In the genomic region with DNA sequence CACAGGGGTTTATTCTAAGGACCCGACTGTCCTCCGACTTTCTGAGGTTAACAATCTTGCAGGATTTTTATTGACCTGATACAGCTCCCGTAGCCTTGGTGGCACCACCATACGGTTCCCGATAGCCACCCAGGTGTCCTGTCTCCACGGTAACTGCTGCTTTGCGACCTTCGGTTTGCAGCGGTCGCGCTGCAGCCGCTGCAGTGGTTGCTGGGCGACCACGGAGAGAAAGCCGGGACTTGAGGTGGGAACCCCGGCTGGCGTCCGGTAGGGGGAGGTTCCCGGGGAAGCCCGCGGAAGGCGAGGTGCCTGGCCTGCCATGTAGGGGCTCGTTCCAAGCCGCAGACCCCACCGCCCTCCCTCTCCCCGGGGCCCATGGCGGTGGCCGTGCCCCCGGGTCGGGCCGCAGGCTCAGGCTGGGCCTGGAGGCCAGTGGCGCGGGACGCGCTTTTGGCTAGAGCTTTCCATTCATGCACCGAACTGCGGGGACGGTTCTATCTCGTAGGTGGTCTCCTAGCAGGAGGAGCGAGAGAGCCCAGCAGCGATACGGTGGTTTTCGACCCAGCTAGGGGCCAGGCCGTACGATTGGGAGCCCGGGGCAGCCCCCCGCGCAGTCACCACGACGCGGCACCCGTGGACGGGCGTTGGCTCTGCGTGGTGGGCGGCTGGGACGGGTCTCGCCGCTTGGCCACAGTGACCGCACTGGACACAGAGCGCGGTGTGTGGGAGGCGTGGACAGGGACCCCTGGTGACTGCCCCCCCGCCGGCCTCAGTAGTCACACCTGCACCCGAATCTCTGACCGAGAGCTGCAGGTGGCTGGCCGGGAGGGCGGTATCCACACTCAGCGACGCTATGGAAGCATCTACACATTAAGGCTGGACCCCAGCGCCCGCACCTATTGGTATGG, we compare ENCODE assay signal across 8 cellular contexts. TPM values are rescaled to one million over a fixed set of nuclear protein-coding genes. Genes with fewer than 3 reads are reported as not detected.
DNase-seq lines count a peak whose midpoint lies in the region; ATAC-seq lines count a peak whose summit lies in the region.

A gene with protein sequence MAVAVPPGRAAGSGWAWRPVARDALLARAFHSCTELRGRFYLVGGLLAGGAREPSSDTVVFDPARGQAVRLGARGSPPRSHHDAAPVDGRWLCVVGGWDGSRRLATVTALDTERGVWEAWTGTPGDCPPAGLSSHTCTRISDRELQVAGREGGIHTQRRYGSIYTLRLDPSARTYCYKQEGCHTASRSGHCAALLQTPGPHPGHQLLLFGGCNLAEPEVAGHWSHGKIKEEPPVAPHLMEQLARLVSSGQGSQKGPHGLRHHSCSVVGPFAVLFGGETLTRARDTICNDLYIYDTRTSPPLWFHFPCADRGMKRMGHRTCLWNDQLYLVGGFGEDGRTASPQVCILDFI (plus strand): TSS at position 201 of the 908 bp plus-strand sequence. CDS start 175 bp downstream, at position 376.

- H3K4me3 ChIP-seq in esophagus (ENCODE audit: low read depth in 1 of 2, low read length in 2 of 2) (peak within 1 kb of the TSS; percentile 52 to 70), mucosa of rectum (ENCODE audit: low read length in 2 of 2) (peak within 1 kb of the TSS; percentile 91 to 95)

- ATAC-seq in GM18861 (IDR thresholded peaks at IDR 0.05; ENCODE audit: unreplicated experiment) (peak; percentile 61), HG03064 (IDR thresholded peaks at IDR 0.05; ENCODE audit: low read depth, unreplicated experiment) (peak; percentile 59)
- ATAC-seq in activated T-cell treated with anti-CD3 and anti-CD28 coated beads, Interleukin-2, amount 50 U/mL, for 4 hours: peak; percentile 68 to 75

- peak within 1 kb of the TSS; percentile 81 for H3K4me3 Mint-ChIP-seq in activated T-cell treated with anti-CD3 and anti-CD28 coated beads, Interleukin-2, amount 50 U/mL, for 4 hours

- H3K4me1 Mint-ChIP-seq in activated T-cell treated with anti-CD3 and anti-CD28 coated beads, Interleukin-2, amount 50 U/mL, for 4 hours (ENCODE audit: low read depth): peaks cover 34% of the 10 kb centered on the region

- H3K9ac ChIP-seq in mucosa of rectum (ENCODE audit: low read depth in 1 of 2, low read length in 2 of 2): peak within 1 kb of the TSS; percentile 73 to 90

- DNase-seq in A172 (ENCODE audit: low spot score) (peak; percentile 53), NCI-H524 (lab: John Stamatoyannopoulos, UW) (peak; percentile 81 to 92)
- peak; percentile 38 for DNase-seq in activated T-cell treated with anti-CD3 and anti-CD28 coated beads, Interleukin-2, amount 50 U/mL, for 4 hours
- peak; percentile 55 to 67 for DNase-seq in stimulated activated CD8-positive, alpha-beta memory T cell treated with anti-CD3 and anti-CD28 coated beads, Interleukin-7, amount 100 ng/mL, for 48 hours (ENCODE audit: extremely low read depth in 1 of 2, low read depth in 1 of 2)

- H3K36me3 Mint-ChIP-seq in activated T-cell treated with anti-CD3 and anti-CD28 coated beads, Interleukin-2, amount 50 U/mL, for 4 hours (ENCODE audit: insufficient read depth): peaks cover 22% of the 10 kb centered on the region

- H3K4me1 ChIP-seq in esophagus (ENCODE audit: control insufficient read depth in 2 of 2, insufficient read depth in 2 of 2, low read length in 1 of 2): peaks cover 0 to 15% of the 10 kb centered on the region in 2 donors
- peaks cover 13 to 17% of the 10 kb centered on the region in 2 donors for H3K4me1 ChIP-seq in mucosa of rectum (ENCODE audit: control insufficient read depth in 2 of 2, insufficient read depth in 2 of 2, low read length in 2 of 2)

- H3K27me3 Mint-ChIP-seq in activated T-cell treated with anti-CD3 and anti-CD28 coated beads, Interleukin-2, amount 50 U/mL, for 4 hours (ENCODE audit: low read depth): no peaks in the 10 kb centered on the region

- H3K9me3 Mint-ChIP-seq in activated T-cell treated with anti-CD3 and anti-CD28 coated beads, Interleukin-2, amount 50 U/mL, for 4 hours: no peaks in the 10 kb centered on the region

- H3K27me3 ChIP-seq in esophagus (ENCODE audit: control insufficient read depth in 1 of 2, insufficient read depth in 2 of 2, low read length in 2 of 2) (no peaks in the 10 kb centered on the region), mucosa of rectum (ENCODE audit: control insufficient read depth in 2 of 2, insufficient read depth in 2 of 2, low read length in 2 of 2) (no peaks in the 10 kb centered on the region)

- H3K27ac ChIP-seq in esophagus (ENCODE audit: low read depth in 2 of 2, low read length in 1 of 2) (peak within 1 kb of the TSS; percentile 62 to 81), mucosa of rectum (ENCODE audit: low read depth in 2 of 2, low read length in 2 of 2) (peak within 1 kb of the TSS; percentile 67 to 77)

- 6 to 7% methylated on average over 65 to 73 of the region's 73 CpGs for WGBS in esophagus, 2 donors

- peaks cover 0 to 8% of the 10 kb centered on the region in 2 donors for H3K36me3 ChIP-seq in esophagus (ENCODE audit: control insufficient read depth in 2 of 2, insufficient read depth in 2 of 2, low read length in 1 of 2)
- peaks cover 6 to 17% of the 10 kb centered on the region in 2 donors for H3K36me3 ChIP-seq in mucosa of rectum (ENCODE audit: control insufficient read depth in 2 of 2, insufficient read depth in 2 of 2, low read length in 2 of 2)

- H3K9me3 ChIP-seq in esophagus (ENCODE audit: control insufficient read depth in 2 of 2, insufficient read depth in 1 of 2, low read depth in 1 of 2, low read length in 1 of 2) (peaks cover 0 to 2% of the 10 kb centered on the region in 2 donors), mucosa of rectum (ENCODE audit: control insufficient read depth in 2 of 2, low read length in 2 of 2) (no peaks in the 10 kb centered on the region)

RNA-seq across cellular contexts. Expression of the gene that starts here (rescaled TPM):
- 3.8 and 4.0 TPM in 2 replicates for total RNA-seq in A172 (2014; rRNA removed; shearing (Covaris generic))
- total RNA-seq in activated T-cell treated with anti-CD3 and anti-CD28 coated beads, Interleukin-2, amount 50 U/mL, for 4 hours: under 1 TPM in 1 of 3 donors, not detected in 2; 0.43 TPM
- 1 to 10 TPM; 1.8 to 2.5 TPM for polyA plus RNA-seq in esophagus

Comparison
In these comparisons a context has a peak if more than half of its experiments do, and no peak if none do; other contexts are left out.
1. Peak in every context shown above with its lines: DNase-seq, ATAC-seq, H3K4me3 ChIP-seq and H3K27ac ChIP-seq.
2. Peak in DNase-seq and ATAC-seq in activated T-cell treated with anti-CD3 and anti-CD28 coated beads, Interleukin-2, amount 50 U/mL, for 4 hours; RNA of the gene not detected or under 1 TPM.